8 cellular contexts compared by ENCODE assay signal in genomic region chr6:169722362-169723199, GRCh38. TPM values are rescaled to one million over a fixed set of nuclear protein-coding genes. Genes with fewer than 3 reads are reported as not detected.
A peak's percentile ranks its signal among the peaks of the same experiment; 100 is the strongest.
DNase-seq lines count a peak whose midpoint lies in the region; ATAC-seq and TF ChIP-seq lines count a peak whose summit lies in the region.

No MANE protein-coding gene starts in this region.

- H3K27ac ChIP-seq in OCI-LY7 (ENCODE audit: low read depth, low read length, poor library complexity, severe bottlenecking): peak overlapping the region; percentile 86

- TF ChIP-seq CTCF in OCI-LY7 (conservative IDR thresholded peaks at IDR 0.05; ENCODE audit: low read length) (no peak), osteocyte (IDR thresholded peaks at IDR 0.05) (no peak)

- intact Hi-C loops in OCI-LY7 (cut with micrococcal nuclease; ENCODE audit: unreplicated experiment): loop anchor here (1.0 kb wide), 1 partner anchor 20 kb away; the partner anchor contains the start of genes C6orf120 and WDR27

- H3K4me3 Mint-ChIP-seq in activated naive CD4-positive, alpha-beta T cell treated with anti-CD3 and anti-CD28 coated beads, Interleukin-2, amount 50 U/mL, for 24 hours: peak overlapping the region; percentile 91
- H3K4me3 Mint-ChIP-seq in osteocyte (ENCODE audit: unreplicated experiment): peak overlapping the region; percentile 91

- ATAC-seq in HG02981 (IDR thresholded peaks at IDR 0.05; ENCODE audit: unreplicated experiment) (peak; percentile 5), HG03135 (IDR thresholded peaks at IDR 0.05; ENCODE audit: unreplicated experiment) (no peak)

- H3K9me3 Mint-ChIP-seq in activated naive CD4-positive, alpha-beta T cell treated with anti-CD3 and anti-CD28 coated beads, Interleukin-2, amount 50 U/mL, for 24 hours: no peaks in the 10 kb centered on the region
- no peaks in the 10 kb centered on the region for H3K9me3 Mint-ChIP-seq in osteocyte (ENCODE audit: unreplicated experiment)

- peaks cover 26% of the 10 kb centered on the region for H3K4me1 ChIP-seq in OCI-LY7 (ENCODE audit: insufficient read depth, low read length, poor library complexity, severe bottlenecking)

- CTCF ChIA-PET in OCI-LY7 (lab: Charles Lee; ENCODE audit: unreplicated experiment): no interaction called here

- H3K4me1 Mint-ChIP-seq in activated naive CD4-positive, alpha-beta T cell treated with anti-CD3 and anti-CD28 coated beads, Interleukin-2, amount 50 U/mL, for 24 hours: peaks cover 62% of the 10 kb centered on the region
- peaks cover 31% of the 10 kb centered on the region for H3K4me1 Mint-ChIP-seq in osteocyte (ENCODE audit: unreplicated experiment)

- H3K4me2 ChIP-seq in OCI-LY7 (ENCODE audit: low read length): peak overlapping the region; percentile 96

- H3K36me3 Mint-ChIP-seq in activated naive CD4-positive, alpha-beta T cell treated with anti-CD3 and anti-CD28 coated beads, Interleukin-2, amount 50 U/mL, for 24 hours: peaks cover 3% of the 10 kb centered on the region
- H3K36me3 Mint-ChIP-seq in osteocyte (ENCODE audit: unreplicated experiment): no peaks in the 10 kb centered on the region

- H3K4me3 ChIP-seq in OCI-LY7 (ENCODE audit: low read depth, low read length, poor library complexity, severe bottlenecking): peak overlapping the region; percentile 83

- H3K36me3 ChIP-seq in OCI-LY7 (ENCODE audit: insufficient read depth, low read length): peaks cover 26% of the 10 kb centered on the region

- H4K20me1 ChIP-seq in OCI-LY7 (ENCODE audit: insufficient read depth, low read length): peaks cover 22% of the 10 kb centered on the region

- H3K79me2 ChIP-seq in OCI-LY7 (ENCODE audit: insufficient read depth, low read depth, low read length): peaks cover 57% of the 10 kb centered on the region

- POLR2A ChIA-PET in OCI-LY7 (lab: Charles Lee): interaction anchor here (0.6 to 3.2 kb wide), 8 partner anchors 11 to 830 kb away, joined by 3 to 37 read pairs (median 10); partner anchors contain the start of genes C6orf120, DYNLT2, ERMARD and WDR27

- peak overlapping the region; percentile 38; the same call in 1 of the 2 replicates for H2AFZ ChIP-seq in OCI-LY7 (ENCODE audit: low read length)

- peak overlapping the region; percentile 97 for H3K27ac Mint-ChIP-seq in activated naive CD4-positive, alpha-beta T cell treated with anti-CD3 and anti-CD28 coated beads, Interleukin-2, amount 50 U/mL, for 24 hours
- H3K27ac Mint-ChIP-seq in osteocyte (ENCODE audit: unreplicated experiment): peak overlapping the region; percentile 84

- H3K9me2 ChIP-seq in OCI-LY7 (ENCODE audit: insufficient read depth, low read length): no peaks in the 10 kb centered on the region

- DNase-seq in NCI-H2227 (lab: John Stamatoyannopoulos, UW; ENCODE audit: unreplicated experiment) (peak; percentile 37), NCI-H2227 treated with DMSO at 0.1 percent for 48 hours (lab: John Stamatoyannopoulos, UW) (no peak), OCI-LY7 (ENCODE audit: low spot score) (peak; percentile 59), glomerular visceral epithelial cell (ENCODE audit: extremely low spot score) (peak; percentile 80), osteocyte (ENCODE audit: extremely low spot score, unreplicated experiment) (no peak)

- H3K9me3 ChIP-seq in OCI-LY7 (ENCODE audit: low read length): no peaks in the 10 kb centered on the region

- no TSS peak for BruUV-seq in OCI-LY7 (replicated peaks; lab: Mats Ljungman, UMichigan)

- H3K27me3 Mint-ChIP-seq in activated naive CD4-positive, alpha-beta T cell treated with anti-CD3 and anti-CD28 coated beads, Interleukin-2, amount 50 U/mL, for 24 hours: no peaks in the 10 kb centered on the region
- H3K27me3 Mint-ChIP-seq in osteocyte (ENCODE audit: unreplicated experiment): no peaks in the 10 kb centered on the region

RNA-seq across cellular contexts. Expression of gene PHF10, which starts 1.7 kb away (rescaled TPM):
- total RNA-seq in OCI-LY7 (2014; rRNA removed; shearing (Covaris generic)): 42.5 and 45.1 TPM in 2 replicates
- 74.1 and 86.2 TPM in 2 replicates for total RNA-seq in OCI-LY7 (2022)
- 50.6 and 50.8 TPM in 2 replicates for total RNA-seq in osteocyte

RNA-seq across cellular contexts. Expression of gene C6orf120, which starts 20.7 kb away (rescaled TPM):
- total RNA-seq in OCI-LY7 (2014; rRNA removed; shearing (Covaris generic)): 30.3 and 31.0 TPM in 2 replicates
- 19.0 and 21.3 TPM in 2 replicates for total RNA-seq in OCI-LY7 (2022)
- total RNA-seq in osteocyte: 32.3 and 33.1 TPM in 2 replicates

RNA-seq across cellular contexts. Expression of gene WDR27, which starts 20.8 kb away (rescaled TPM):
- total RNA-seq in OCI-LY7 (2014; rRNA removed; shearing (Covaris generic)): 69.5 and 77.2 TPM in 2 replicates
- total RNA-seq in OCI-LY7 (2022) (107 and 108 TPM in 2 replicates), osteocyte (37.0 and 37.4 TPM in 2 replicates)

RNA-seq across cellular contexts. Expression of gene DYNLT2, which starts 28.8 kb away (rescaled TPM):
- total RNA-seq in OCI-LY7 (2014; rRNA removed; shearing (Covaris generic)): 7.7 and 10.9 TPM in 2 replicates
- 6.4 and 7.5 TPM in 2 replicates for total RNA-seq in OCI-LY7 (2022)
- 1.4 and 3.0 TPM in 2 replicates for total RNA-seq in osteocyte

RNA-seq across cellular contexts. Expression of gene ERMARD, which starts 28.8 kb away (rescaled TPM):
- 16.5 and 23.2 TPM in 2 replicates for total RNA-seq in OCI-LY7 (2014; rRNA removed; shearing (Covaris generic))
- total RNA-seq in OCI-LY7 (2022) (35.3 and 42.3 TPM in 2 replicates), osteocyte (34.6 and 39.9 TPM in 2 replicates)

Comparison
In these comparisons a context has a peak if more than half of its experiments do, and no peak if none do; other contexts are left out.
1. DNase-seq: peak in NCI-H2227 (single experiment), OCI-LY7 (single experiment) and glomerular visceral epithelial cell (single experiment); none in NCI-H2227 treated with DMSO at 0.1 percent for 48 hours (single experiment) and osteocyte (single experiment).